3 cellular contexts compared by ENCODE assay signal in the genomic region with DNA sequence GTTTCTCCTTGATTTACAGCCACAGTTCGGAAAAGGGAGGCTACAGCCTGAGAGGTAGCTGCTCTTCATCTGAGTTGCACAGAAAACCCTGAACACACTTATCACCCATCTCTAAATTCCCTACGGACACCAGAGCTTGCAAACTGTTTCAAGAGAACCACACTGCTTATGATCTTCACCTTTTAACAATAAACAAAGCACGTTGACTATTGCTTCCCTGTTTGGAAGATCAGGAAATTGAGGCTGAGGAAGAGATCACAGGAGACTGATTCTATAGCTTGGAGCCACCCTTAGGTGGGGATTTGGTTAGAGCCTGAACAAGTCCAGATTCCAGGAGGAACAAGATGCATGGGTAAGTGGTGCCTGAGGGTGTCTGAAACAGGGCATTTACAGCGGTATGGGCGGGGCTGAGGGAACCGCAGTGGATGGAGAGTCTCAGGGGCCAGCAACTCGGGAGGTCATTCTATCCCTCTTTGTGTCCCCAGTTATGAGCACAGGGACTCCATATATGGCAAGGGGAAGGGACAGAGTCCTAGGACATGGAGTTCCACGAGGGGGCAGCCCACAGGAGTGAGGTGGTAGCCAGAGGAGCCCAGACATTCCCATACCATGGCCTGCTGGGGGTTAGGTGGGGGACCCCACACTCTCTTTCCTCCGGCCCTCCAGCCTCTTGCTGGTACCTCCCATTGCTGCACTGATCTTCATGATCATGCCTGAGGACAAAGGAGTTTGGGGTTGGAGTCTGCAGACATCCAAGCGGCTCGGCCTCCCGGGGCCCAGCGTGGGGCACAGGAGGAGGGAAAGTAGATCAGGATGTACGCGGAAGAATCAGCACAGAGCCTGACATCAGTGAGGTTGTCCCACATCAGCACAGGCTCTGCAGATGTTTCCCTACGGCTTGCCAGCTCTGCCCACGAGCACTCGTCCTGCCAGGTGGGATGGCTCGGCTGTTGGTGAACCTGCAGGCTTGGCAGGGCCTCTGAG.
TF ChIP-seq lines count a peak whose summit lies in the region.

No MANE protein-coding gene starts in this region.

TF ChIP-seq in A549, 52 proteins besides CTCF, POLR2A, EP300 and RAD21 (continued from another document):
- TF ChIP-seq, protein P1, sequence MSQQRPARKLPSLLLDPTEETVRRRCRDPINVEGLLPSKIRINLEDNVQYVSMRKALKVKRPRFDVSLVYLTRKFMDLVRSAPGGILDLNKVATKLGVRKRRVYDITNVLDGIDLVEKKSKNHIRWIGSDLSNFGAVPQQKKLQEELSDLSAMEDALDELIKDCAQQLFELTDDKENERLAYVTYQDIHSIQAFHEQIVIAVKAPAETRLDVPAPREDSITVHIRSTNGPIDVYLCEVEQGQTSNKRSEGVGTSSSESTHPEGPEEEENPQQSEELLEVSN (IDR thresholded peaks at IDR 0.05; ENCODE audit: borderline replicate concordance, low read depth): no peak
- no peak for TF ChIP-seq RARB (CRISPR knock-in tag; IDR thresholded peaks at IDR 0.05)
- TF ChIP-seq CBX8 (IDR thresholded peaks at IDR 0.05): no peak
- no peak for TF ChIP-seq KDM5A (IDR thresholded peaks at IDR 0.05)
- TF ChIP-seq NR3C1 (IDR thresholded peaks at IDR 0.05): no peak
TF ChIP-seq in A549: peak in this region for 0.

TF ChIP-seq in HEK293, 187 proteins besides CTCF, POLR2A, EP300 and RAD21 (continued from another document):
- TF ChIP-seq, protein P2, sequence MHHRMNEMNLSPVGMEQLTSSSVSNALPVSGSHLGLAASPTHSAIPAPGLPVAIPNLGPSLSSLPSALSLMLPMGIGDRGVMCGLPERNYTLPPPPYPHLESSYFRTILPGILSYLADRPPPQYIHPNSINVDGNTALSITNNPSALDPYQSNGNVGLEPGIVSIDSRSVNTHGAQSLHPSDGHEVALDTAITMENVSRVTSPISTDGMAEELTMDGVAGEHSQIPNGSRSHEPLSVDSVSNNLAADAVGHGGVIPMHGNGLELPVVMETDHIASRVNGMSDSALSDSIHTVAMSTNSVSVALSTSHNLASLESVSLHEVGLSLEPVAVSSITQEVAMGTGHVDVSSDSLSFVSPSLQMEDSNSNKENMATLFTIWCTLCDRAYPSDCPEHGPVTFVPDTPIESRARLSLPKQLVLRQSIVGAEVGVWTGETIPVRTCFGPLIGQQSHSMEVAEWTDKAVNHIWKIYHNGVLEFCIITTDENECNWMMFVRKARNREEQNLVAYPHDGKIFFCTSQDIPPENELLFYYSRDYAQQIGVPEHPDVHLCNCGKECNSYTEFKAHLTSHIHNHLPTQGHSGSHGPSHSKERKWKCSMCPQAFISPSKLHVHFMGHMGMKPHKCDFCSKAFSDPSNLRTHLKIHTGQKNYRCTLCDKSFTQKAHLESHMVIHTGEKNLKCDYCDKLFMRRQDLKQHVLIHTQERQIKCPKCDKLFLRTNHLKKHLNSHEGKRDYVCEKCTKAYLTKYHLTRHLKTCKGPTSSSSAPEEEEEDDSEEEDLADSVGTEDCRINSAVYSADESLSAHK (tag by site-specific recombination; IDR thresholded peaks at IDR 0.05): peak; percentile 85
- TF ChIP-seq ZNF701 (tag by site-specific recombination; IDR thresholded peaks at IDR 0.05): no peak
TF ChIP-seq in HEK293: peak in this region for 4.

TF ChIP-seq in WTC11, 78 proteins besides CTCF, POLR2A, EP300 and RAD21:
- no peak for TF ChIP-seq PRDM15 (CRISPR knock-in tag; IDR thresholded peaks at IDR 0.05)
- TF ChIP-seq ZNF396 (CRISPR knock-in tag; IDR thresholded peaks at IDR 0.05; ENCODE audit: borderline replicate concordance): no peak
- TF ChIP-seq, protein P3, sequence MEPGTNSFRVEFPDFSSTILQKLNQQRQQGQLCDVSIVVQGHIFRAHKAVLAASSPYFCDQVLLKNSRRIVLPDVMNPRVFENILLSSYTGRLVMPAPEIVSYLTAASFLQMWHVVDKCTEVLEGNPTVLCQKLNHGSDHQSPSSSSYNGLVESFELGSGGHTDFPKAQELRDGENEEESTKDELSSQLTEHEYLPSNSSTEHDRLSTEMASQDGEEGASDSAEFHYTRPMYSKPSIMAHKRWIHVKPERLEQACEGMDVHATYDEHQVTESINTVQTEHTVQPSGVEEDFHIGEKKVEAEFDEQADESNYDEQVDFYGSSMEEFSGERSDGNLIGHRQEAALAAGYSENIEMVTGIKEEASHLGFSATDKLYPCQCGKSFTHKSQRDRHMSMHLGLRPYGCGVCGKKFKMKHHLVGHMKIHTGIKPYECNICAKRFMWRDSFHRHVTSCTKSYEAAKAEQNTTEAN (CRISPR knock-in tag; IDR thresholded peaks at IDR 0.05): no peak
- TF ChIP-seq TCF7 (CRISPR knock-in tag; IDR thresholded peaks at IDR 0.05; ENCODE audit: low read depth): no peak
- no peak for TF ChIP-seq IRF1 (CRISPR knock-in tag; IDR thresholded peaks at IDR 0.05)
- TF ChIP-seq MXD4 (CRISPR knock-in tag; IDR thresholded peaks at IDR 0.05; ENCODE audit: borderline replicate concordance): no peak
- TF ChIP-seq, protein P4, sequence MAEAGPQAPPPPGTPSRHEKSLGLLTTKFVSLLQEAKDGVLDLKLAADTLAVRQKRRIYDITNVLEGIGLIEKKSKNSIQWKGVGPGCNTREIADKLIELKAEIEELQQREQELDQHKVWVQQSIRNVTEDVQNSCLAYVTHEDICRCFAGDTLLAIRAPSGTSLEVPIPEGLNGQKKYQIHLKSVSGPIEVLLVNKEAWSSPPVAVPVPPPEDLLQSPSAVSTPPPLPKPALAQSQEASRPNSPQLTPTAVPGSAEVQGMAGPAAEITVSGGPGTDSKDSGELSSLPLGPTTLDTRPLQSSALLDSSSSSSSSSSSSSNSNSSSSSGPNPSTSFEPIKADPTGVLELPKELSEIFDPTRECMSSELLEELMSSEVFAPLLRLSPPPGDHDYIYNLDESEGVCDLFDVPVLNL (CRISPR knock-in tag; IDR thresholded peaks at IDR 0.05; ENCODE audit: borderline replicate concordance, low read depth): no peak
- TF ChIP-seq SMAD3 (CRISPR knock-in tag; IDR thresholded peaks at IDR 0.05; ENCODE audit: borderline replicate concordance): no peak
- TF ChIP-seq E2F5 (CRISPR knock-in tag; IDR thresholded peaks at IDR 0.05): no peak
- TF ChIP-seq, protein P5, sequence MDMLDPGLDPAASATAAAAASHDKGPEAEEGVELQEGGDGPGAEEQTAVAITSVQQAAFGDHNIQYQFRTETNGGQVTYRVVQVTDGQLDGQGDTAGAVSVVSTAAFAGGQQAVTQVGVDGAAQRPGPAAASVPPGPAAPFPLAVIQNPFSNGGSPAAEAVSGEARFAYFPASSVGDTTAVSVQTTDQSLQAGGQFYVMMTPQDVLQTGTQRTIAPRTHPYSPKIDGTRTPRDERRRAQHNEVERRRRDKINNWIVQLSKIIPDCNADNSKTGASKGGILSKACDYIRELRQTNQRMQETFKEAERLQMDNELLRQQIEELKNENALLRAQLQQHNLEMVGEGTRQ (CRISPR knock-in tag; IDR thresholded peaks at IDR 0.05): no peak
- no peak for TF ChIP-seq FOXP1 (CRISPR knock-in tag; IDR thresholded peaks at IDR 0.05; ENCODE audit: borderline replicate concordance)
